Comparison of ENCODE assay signal across 21 cellular contexts in genomic region chr20:17026346-17026745, GRCh38.
"Had no signal": no experiment of that assay in that cellular context is flagged by ENCODE, and none has a peak within 500 bp of the region (broad histone marks: within the 10 kb centered on the region; RNA-seq: fewer than 3 reads in every experiment).

No MANE protein-coding gene starts in this region.

- H3K36me3 ChIP-seq: heart right ventricle, left lung, uterus had no signal

- H3K27me3 ChIP-seq: foreskin keratinocyte, left lung, uterus had no signal

- H3K27ac ChIP-seq: foreskin keratinocyte, heart right ventricle, left lung, uterus had no signal

- DNase-seq: activated B cell treated with CpG ODN at 0.5 μM for 24 hours; activated CD4-positive, alpha-beta T cell treated with anti-CD3 and anti-CD28 coated beads, Interleukin-2, amount 50 U/mL, for 1 hour; activated CD8-positive, alpha-beta T cell treated with anti-CD3 and anti-CD28 coated beads for 36 hours; activated gamma-delta T cell treated with Interleukin-2 at 50 U/mL for 16 hours; activated naive CD4-positive, alpha-beta T cell treated with anti-CD3 and anti-CD28 coated beads, Interleukin-2, amount 50 U/mL, for 16 hours; activated T-cell treated with anti-CD3 and anti-CD28 coated beads, Interleukin-2, amount 50 U/mL, for 4 hours; amniotic stem cell; central memory CD4-positive, alpha-beta T cell; foreskin keratinocyte; heart right ventricle; left lung; posterior cingulate gyrus; right cardiac atrium; stimulated activated CD4-positive, alpha-beta T cell treated with anti-CD3 and anti-CD28 coated beads, Interleukin-12 subunit alpha, Interleukin-12 subunit beta, amount 100 ng/mL, for 4 hours; stimulated activated CD4-positive, alpha-beta T cell treated with anti-CD3 and anti-CD28 coated beads, Interleukin-4, amount 100 ng/mL, for 24 hours; uterus had no signal

- FAIRE-seq: endothelial cell of umbilical vein, islet of Langerhans had no signal

- H3K4me3 ChIP-seq: heart right ventricle, left lung, lung, uterus had no signal

- H3K4me1 ChIP-seq: foreskin keratinocyte, heart right ventricle, uterus had no signal

- ATAC-seq: activated CD8-positive, alpha-beta T cell treated with anti-CD3 and anti-CD28 coated beads for 36 hours; activated T-cell treated with anti-CD3 and anti-CD28 coated beads, Interleukin-2, amount 50 U/mL, for 4 hours; activated T-helper 17 cell treated with anti-CD3 and anti-CD28 coated beads, Interleukin-2, amount 50 U/mL, for 72 hours; foreskin keratinocyte; heart right ventricle; left lung; right cardiac atrium; stimulated activated effector memory CD8-positive, alpha-beta T cell treated with anti-CD3 and anti-CD28 coated beads, Interleukin-12 subunit alpha, Interleukin-12 subunit beta, amount 100 ng/mL, for 72 hours had no signal

- H3K9me3 ChIP-seq: uterus had no signal
